In the genomic region with DNA sequence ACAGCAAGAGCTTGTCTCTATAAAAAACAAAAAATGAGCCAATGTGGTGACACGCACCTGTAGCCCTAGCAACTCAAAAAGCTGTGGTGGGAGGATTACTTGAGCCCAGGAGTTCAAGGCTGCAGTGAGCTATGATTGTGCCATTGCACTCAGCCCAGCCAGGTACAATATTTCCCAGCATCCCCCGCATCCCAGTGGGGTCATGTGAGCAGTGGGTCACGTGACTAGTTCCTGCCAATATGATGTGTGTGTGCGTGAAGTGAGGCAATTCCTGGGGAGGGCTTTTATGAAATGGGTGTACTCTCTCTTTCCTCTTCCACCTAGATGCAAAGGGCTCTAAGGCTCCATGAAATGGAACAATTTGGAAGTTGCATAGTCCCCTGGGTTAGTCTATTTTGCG, we compare ENCODE assay signal across 25 cellular contexts.
DNase-seq lines count a peak whose midpoint lies in the region; ATAC-seq, FAIRE-seq and TF ChIP-seq lines count a peak whose summit lies in the region.
"Had no signal": no experiment of that assay in that cellular context is flagged by ENCODE, and none has a peak within 500 bp of the region (broad histone marks: within the 10 kb centered on the region; RNA-seq: fewer than 3 reads in every experiment).

No MANE protein-coding gene starts in this region.

- intact Hi-C loops in K562 (cut with micrococcal nuclease) = no loop called here
- intact Hi-C loops in naive thymus-derived CD4-positive, alpha-beta T cell (cut with micrococcal nuclease) = no loop called here

- POLR2A ChIA-PET in K562 (lab: Yijun Ruan, JAX) = interaction anchor here (1.2 kb wide), 1 partner anchor 18 kb away, joined by 5 read pairs; no protein-coding TSS in a partner anchor
- POLR2A ChIA-PET in naive thymus-derived CD4-positive, alpha-beta T cell (lab: Charles Lee) = no interaction called here

- peaks cover 0 to 7% (median 2%) of the 10 kb centered on the region in 11 donors for H3K9me3 Mint-ChIP-seq in naive thymus-derived CD4-positive, alpha-beta T cell
- H3K9me3 Mint-ChIP-seq in activated naive CD4-positive, alpha-beta T cell treated with anti-CD3 and anti-CD28 coated beads, Interleukin-2, amount 50 U/mL, for 72 hours = no peaks in the 10 kb centered on the region

- H3K4me3 ChIP-seq in GM12864 (ENCODE audit: low read depth, low read length) (no peak overlapping the region), K562 (no peak overlapping the region)
- H3K4me3 ChIP-seq in naive thymus-derived CD4-positive, alpha-beta T cell (ENCODE audit: low read length) = no peak overlapping the region
- H3K4me3 ChIP-seq: heart right ventricle, transverse colon had no signal

- H3K27me3 Mint-ChIP-seq in naive thymus-derived CD4-positive, alpha-beta T cell = peaks cover 0 to 22% (median 11%) of the 10 kb centered on the region in 5 donors

- H3K79me2 ChIP-seq in K562 (ENCODE audit: control insufficient read depth, insufficient read depth, low read length) = no peaks in the 10 kb centered on the region

- H3K4me2 ChIP-seq in K562 (ENCODE audit: insufficient read depth, low read length) = peak overlapping the region; percentile 11; the same call in 1 of the 2 replicates

- 0% methylated on average over 5 of the region's 5 CpGs for WGBS in K562 (ENCODE audit: insufficient coverage, low coverage, missing lambda C conversion rate)

- no peak overlapping the region for H3K27ac ChIP-seq in K562 (ENCODE audit: extremely low read depth, low read depth, low read length)
- no peak overlapping the region for H3K27ac ChIP-seq in naive thymus-derived CD4-positive, alpha-beta T cell (ENCODE audit: low read depth, low read length)
- H3K27ac ChIP-seq: 22Rv1, HL-60, transverse colon had no signal

- H4K20me1 ChIP-seq in K562 (replicated peaks; ENCODE audit: control insufficient read depth, insufficient read depth, low read length) = no peaks in the 10 kb centered on the region

- CTCF ChIA-PET in K562 (lab: Yijun Ruan, JAX; ENCODE audit: low intra/inter-chr PET ratio) = no interaction called here
- CTCF ChIA-PET in naive thymus-derived CD4-positive, alpha-beta T cell (lab: Charles Lee) = interaction anchor here (0.8 kb wide), 1 partner anchor 10 kb away, joined by 3 read pairs; no protein-coding TSS in a partner anchor

- TF ChIP-seq POLR2A in K562 (conservative IDR thresholded peaks at IDR 0.05) = no peak

- in situ Hi-C loops in K562 (cut with MboI) = no loop called here

- no peak overlapping the region for H3K4me3 Mint-ChIP-seq in naive thymus-derived CD4-positive, alpha-beta T cell
- H3K4me3 Mint-ChIP-seq: activated naive CD8-positive, alpha-beta T cell treated with anti-CD3 and anti-CD28 coated beads, Interleukin-2, amount 10 ng/mL, durations not matched to agents 7 days and 5 days; CD8-positive, alpha-beta T cell; IgD-negative memory B cell; naive thymus-derived CD8-positive, alpha-beta T cell; stimulated activated naive CD8-positive, alpha-beta T cell treated with anti-CD3 and anti-CD28 coated beads, Interleukin-15, amount 100 ng/mL, for 72 hours had no signal

- no peak overlapping the region for H3K27ac Mint-ChIP-seq in naive thymus-derived CD4-positive, alpha-beta T cell
- no peak overlapping the region for H3K27ac Mint-ChIP-seq in activated naive CD4-positive, alpha-beta T cell treated with anti-CD3 and anti-CD28 coated beads, Interleukin-2, amount 50 U/mL, for 72 hours
- H3K27ac Mint-ChIP-seq: activated naive CD8-positive, alpha-beta T cell treated with anti-CD3 and anti-CD28 coated beads, Interleukin-2, amount 10 ng/mL, durations not matched to agents 7 days and 5 days; CD8-positive, alpha-beta T cell; naive thymus-derived CD8-positive, alpha-beta T cell; stimulated activated naive CD8-positive, alpha-beta T cell treated with anti-CD3 and anti-CD28 coated beads, Interleukin-15, amount 100 ng/mL, for 72 hours had no signal

- no TSS peak for BruUV-seq in K562 (replicated peaks; lab: Mats Ljungman, UMichigan)

- peak overlapping the region; percentile 59 for H2AFZ ChIP-seq in K562 (ENCODE audit: low read depth, low read length)

- peaks cover 9 to 20% of the 10 kb centered on the region in 2 experiments; a peak in 3 of 5 replicates for H3K27me3 ChIP-seq in K562 (ENCODE audit: control insufficient read depth in 2 of 2, insufficient read depth in 2 of 2, low read length in 2 of 2)
- H3K27me3 ChIP-seq in naive thymus-derived CD4-positive, alpha-beta T cell (ENCODE audit: control insufficient read depth in 2 of 2, insufficient read depth in 2 of 2, low read length in 2 of 2) = no peaks in the 10 kb centered on the region
- H3K27me3 ChIP-seq: heart right ventricle, transverse colon had no signal

- no peaks in the 10 kb centered on the region for H3K36me3 Mint-ChIP-seq in naive thymus-derived CD4-positive, alpha-beta T cell
- no peaks in the 10 kb centered on the region for H3K36me3 Mint-ChIP-seq in activated naive CD4-positive, alpha-beta T cell treated with anti-CD3 and anti-CD28 coated beads, Interleukin-2, amount 50 U/mL, for 72 hours
- H3K36me3 Mint-ChIP-seq: activated naive CD8-positive, alpha-beta T cell treated with anti-CD3 and anti-CD28 coated beads, Interleukin-2, amount 10 ng/mL, durations not matched to agents 7 days and 5 days; CD8-positive, alpha-beta T cell had no signal

- ATAC-seq in K562 (no peak), GM21825 (IDR thresholded peaks at IDR 0.05; ENCODE audit: unreplicated experiment) (no peak)
- no peak for ATAC-seq in naive thymus-derived CD4-positive, alpha-beta T cell
- no peak for ATAC-seq in activated naive CD4-positive, alpha-beta T cell treated with anti-CD3 and anti-CD28 coated beads, Interleukin-2, amount 50 U/mL, for 72 hours
- ATAC-seq: activated CD4-positive, CD25-positive, alpha-beta regulatory T cell treated with anti-CD3 and anti-CD28 coated beads, Interleukin-2, amount 50 U/mL, for 24 hours; CD8-positive, alpha-beta T cell; heart right ventricle; left lobe of liver; naive thymus-derived CD8-positive, alpha-beta T cell; stimulated activated naive CD8-positive, alpha-beta T cell treated with anti-CD3 and anti-CD28 coated beads, Interleukin-15, amount 100 ng/mL, for 72 hours had no signal

- no peak overlapping the region for H3K9ac ChIP-seq in K562 (ENCODE audit: insufficient read depth in 1 of 2, low read depth in 2 of 2, low read length in 2 of 2)

- no peaks in the 10 kb centered on the region for H3K4me1 ChIP-seq in K562 (replicated peaks in 1 of 2; ENCODE audit: control insufficient read depth in 2 of 2, insufficient read depth in 2 of 2, low read length in 2 of 2)
- H3K4me1 ChIP-seq in naive thymus-derived CD4-positive, alpha-beta T cell (ENCODE audit: control insufficient read depth in 2 of 2, insufficient read depth in 2 of 2, low read length in 2 of 2) = no peaks in the 10 kb centered on the region
- H3K4me1 ChIP-seq: transverse colon had no signal

- TF ChIP-seq RAD21 in K562 (CRISPR knock-in tag; conservative IDR thresholded peaks at IDR 0.05 in 1 of 2, IDR thresholded peaks at IDR 0.05 in 1 of 2) = no peak

- no peak for FAIRE-seq in K562 (lab: Jason Lieb, UNC)

- peaks cover 0 to 1% (median 0%) of the 10 kb centered on the region in 7 donors for H3K4me1 Mint-ChIP-seq in naive thymus-derived CD4-positive, alpha-beta T cell
- H3K4me1 Mint-ChIP-seq: activated naive CD8-positive, alpha-beta T cell treated with anti-CD3 and anti-CD28 coated beads, Interleukin-2, amount 10 ng/mL, durations not matched to agents 7 days and 5 days; stimulated activated naive CD8-positive, alpha-beta T cell treated with anti-CD3 and anti-CD28 coated beads, Interleukin-15, amount 100 ng/mL, for 72 hours had no signal

- H3K9me1 ChIP-seq in K562 (ENCODE audit: control insufficient read depth, insufficient read depth, low read length) = no peaks in the 10 kb centered on the region

- no peaks in the 10 kb centered on the region for H3K9me3 ChIP-seq in K562 (replicated peaks; ENCODE audit: control insufficient read depth, insufficient read depth, low read depth, low read length)
- H3K9me3 ChIP-seq in naive thymus-derived CD4-positive, alpha-beta T cell (ENCODE audit: control insufficient read depth in 2 of 3, low read length in 3 of 3) = no peaks in the 10 kb centered on the region
- H3K9me3 ChIP-seq: transverse colon had no signal

- no peak for TF ChIP-seq CTCF in GM12864 (IDR thresholded peaks at IDR 0.05; ENCODE audit: low read depth, low read length, missing control alignments)
- TF ChIP-seq CTCF in K562 (IDR thresholded peaks at IDR 0.05 in 2 of 3, conservative IDR thresholded peaks at IDR 0.05 in 1 of 3; ENCODE audit: insufficient read depth in 2 of 3, low read depth in 1 of 3, low read length in 3 of 3) = no peak

- DNase-seq in DMS 273 (lab: John Stamatoyannopoulos, UW; ENCODE audit: unreplicated experiment) = peak; percentile 35
- DNase-seq in DMS 273 treated with DMSO at 0.1 percent for 48 hours (lab: John Stamatoyannopoulos, UW) = no peak
- DNase-seq in GM12864 (ENCODE audit: low read depth) = peak; percentile 7
- peak; percentile 20 to 52 for DNase-seq in NCI-H1930 (lab: John Stamatoyannopoulos, UW)
- peak in 2 of 4 experiments; percentile 26 to 38 for DNase-seq in K562 (ENCODE audit: extremely low read depth in 1 of 4, low spot score in 3 of 4)
- no peak for DNase-seq in naive thymus-derived CD4-positive, alpha-beta T cell
- DNase-seq in activated naive CD4-positive, alpha-beta T cell treated with anti-CD3 and anti-CD28 coated beads, Interleukin-2, amount 50 U/mL, for 72 hours (ENCODE audit: low spot score in 2 of 2) = no peak
- DNase-seq: activated naive CD8-positive, alpha-beta T cell treated with anti-CD3 and anti-CD28 coated beads, Interleukin-2, amount 10 ng/mL, durations not matched to agents 7 days and 5 days; CD8-positive, alpha-beta T cell; cerebellar nuclear complex; DMS79 treated with DMSO at 0.1 percent for 48 hours; GOT3; heart right ventricle; mesendoderm; naive thymus-derived CD8-positive, alpha-beta T cell; NCI-H446 treated with DMSO at 0.1 percent for 48 hours; right cardiac atrium; stimulated activated naive CD8-positive, alpha-beta T cell treated with anti-CD3 and anti-CD28 coated beads, Interleukin-15, amount 100 ng/mL, for 72 hours; transverse colon had no signal

- no peaks in the 10 kb centered on the region for H3K36me3 ChIP-seq in K562 (ENCODE audit: control insufficient read depth, insufficient read depth, low read length)
- H3K36me3 ChIP-seq in naive thymus-derived CD4-positive, alpha-beta T cell (ENCODE audit: control insufficient read depth in 2 of 3, insufficient read depth in 3 of 3, low read length in 3 of 3) = no peaks in the 10 kb centered on the region
- H3K36me3 ChIP-seq: heart right ventricle, transverse colon had no signal

- no peak for TF ChIP-seq EP300 in K562 (IDR thresholded peaks at IDR 0.05; ENCODE audit: low read length)

TF ChIP-seq in K562, 482 proteins besides CTCF, POLR2A, EP300 and RAD21 (continues in another document):
- TF ChIP-seq MEIS2 (IDR thresholded peaks at IDR 0.05; ENCODE audit: partially characterized antibody) (no peak), RBFOX2 (IDR thresholded peaks at IDR 0.05; ENCODE audit: low read depth, low read length) (no peak)

Comparison
In these comparisons a context has a peak if more than half of its experiments do, and no peak if none do; other contexts are left out.
1. DNase-seq: peak in DMS 273 (single experiment), GM12864 (single experiment) and NCI-H1930 (2 of 2); none in DMS 273 treated with DMSO at 0.1 percent for 48 hours (single experiment), naive thymus-derived CD4-positive, alpha-beta T cell (0 of 9) and activated naive CD4-positive, alpha-beta T cell treated with anti-CD3 and anti-CD28 coated beads, Interleukin-2, amount 50 U/mL, for 72 hours (0 of 2).